In genomic region chr9:92315456-92315855, GRCh38 we compare ENCODE assay signal across 18 cellular contexts. TPM values are rescaled to one million over a fixed set of nuclear protein-coding genes. Genes with fewer than 3 reads are reported as not detected.
A peak's percentile ranks its signal among the peaks of the same experiment; 100 is the strongest.
DNase-seq lines count a peak whose midpoint lies in the region; ATAC-seq and TF ChIP-seq lines count a peak whose summit lies in the region.
"Had no signal": no experiment of that assay in that cellular context is flagged by ENCODE, and none has a peak within 500 bp of the region (broad histone marks: within the 10 kb centered on the region; RNA-seq: fewer than 3 reads in every experiment).

No MANE protein-coding gene starts in this region.

- H3K4me3 Mint-ChIP-seq in MCF 10A (ENCODE audit: unreplicated experiment), result no peak overlapping the region
- H3K4me3 Mint-ChIP-seq in activated T-helper 17 cell treated with anti-CD3 and anti-CD28 coated beads, Interleukin-2, amount 50 U/mL, for 72 hours, result peak overlapping the region; percentile 35
- no peak overlapping the region for H3K4me3 Mint-ChIP-seq in stimulated activated effector memory CD8-positive, alpha-beta T cell treated with anti-CD3 and anti-CD28 coated beads, Interleukin-12 subunit alpha, Interleukin-12 subunit beta, amount 100 ng/mL, for 72 hours
- H3K4me3 Mint-ChIP-seq: CD8-positive, alpha-beta T cell had no signal

- intact Hi-C loops in MCF 10A (cut with micrococcal nuclease) (no loop called here), breast epithelium (cut with DNase I; ENCODE audit: low total_unique reads) (no loop called here)

- H2BK5ac ChIP-seq in mesenchymal stem cell (ENCODE audit: low read depth, low read length, poor library complexity, severe bottlenecking), result no peak overlapping the region

- peaks cover 86% of the 10 kb centered on the region for H3K36me3 Mint-ChIP-seq in MCF 10A (ENCODE audit: insufficient read depth, unreplicated experiment)
- H3K36me3 Mint-ChIP-seq in activated T-helper 17 cell treated with anti-CD3 and anti-CD28 coated beads, Interleukin-2, amount 50 U/mL, for 72 hours (ENCODE audit: low read depth), result peaks cover 92% of the 10 kb centered on the region
- H3K36me3 Mint-ChIP-seq in stimulated activated effector memory CD8-positive, alpha-beta T cell treated with anti-CD3 and anti-CD28 coated beads, Interleukin-12 subunit alpha, Interleukin-12 subunit beta, amount 100 ng/mL, for 72 hours, result peaks cover 97% of the 10 kb centered on the region

- no peak overlapping the region for H3K4me2 ChIP-seq in mesenchymal stem cell (ENCODE audit: low read length, poor library complexity, severe bottlenecking)
- H3K4me2 ChIP-seq: PC-9 had no signal

- H3K27ac ChIP-seq in breast epithelium (no peak overlapping the region), mesenchymal stem cell (ENCODE audit: low read length, poor library complexity, severe bottlenecking) (no peak overlapping the region)
- H3K27ac ChIP-seq: BLaER1, PC-9 had no signal

- no peak overlapping the region for H3K27ac Mint-ChIP-seq in MCF 10A (ENCODE audit: low read depth, unreplicated experiment)
- peak overlapping the region; percentile 40 for H3K27ac Mint-ChIP-seq in activated T-helper 17 cell treated with anti-CD3 and anti-CD28 coated beads, Interleukin-2, amount 50 U/mL, for 72 hours
- peak overlapping the region; percentile 46 for H3K27ac Mint-ChIP-seq in stimulated activated effector memory CD8-positive, alpha-beta T cell treated with anti-CD3 and anti-CD28 coated beads, Interleukin-12 subunit alpha, Interleukin-12 subunit beta, amount 100 ng/mL, for 72 hours

- no peak overlapping the region for H2BK120ac ChIP-seq in mesenchymal stem cell (ENCODE audit: low read depth, low read length)

- no peaks in the 10 kb centered on the region for H3K9me3 Mint-ChIP-seq in MCF 10A (ENCODE audit: unreplicated experiment)
- no peaks in the 10 kb centered on the region for H3K9me3 Mint-ChIP-seq in activated T-helper 17 cell treated with anti-CD3 and anti-CD28 coated beads, Interleukin-2, amount 50 U/mL, for 72 hours
- H3K9me3 Mint-ChIP-seq in stimulated activated effector memory CD8-positive, alpha-beta T cell treated with anti-CD3 and anti-CD28 coated beads, Interleukin-12 subunit alpha, Interleukin-12 subunit beta, amount 100 ng/mL, for 72 hours, result no peaks in the 10 kb centered on the region
- H3K9me3 Mint-ChIP-seq: CD8-positive, alpha-beta T cell had no signal

- no peak overlapping the region for H2BK15ac ChIP-seq in mesenchymal stem cell (ENCODE audit: low read depth, poor library complexity, severe bottlenecking)

- no peaks in the 10 kb centered on the region for H3K27me3 Mint-ChIP-seq in MCF 10A (ENCODE audit: insufficient read depth, unreplicated experiment)
- no peaks in the 10 kb centered on the region for H3K27me3 Mint-ChIP-seq in activated T-helper 17 cell treated with anti-CD3 and anti-CD28 coated beads, Interleukin-2, amount 50 U/mL, for 72 hours

- TF ChIP-seq CTCF in MCF 10A (IDR thresholded peaks at IDR 0.05; ENCODE audit: unreplicated experiment) (no peak), breast epithelium (IDR thresholded peaks at IDR 0.05) (no peak)

- H4K8ac ChIP-seq in mesenchymal stem cell (ENCODE audit: low read length), result no peak overlapping the region

- CTCF ChIA-PET in MCF 10A (lab: Yijun Ruan, JAX), result interaction anchor here (1.3 kb wide), 1 partner anchor 13 kb away, joined by 4 read pairs; no protein-coding TSS in a partner anchor

- peaks cover 13% of the 10 kb centered on the region for H3K4me1 Mint-ChIP-seq in MCF 10A (ENCODE audit: insufficient read depth, unreplicated experiment)
- H3K4me1 Mint-ChIP-seq in activated T-helper 17 cell treated with anti-CD3 and anti-CD28 coated beads, Interleukin-2, amount 50 U/mL, for 72 hours, result peaks cover 17% of the 10 kb centered on the region
- peaks cover 28% of the 10 kb centered on the region for H3K4me1 Mint-ChIP-seq in stimulated activated effector memory CD8-positive, alpha-beta T cell treated with anti-CD3 and anti-CD28 coated beads, Interleukin-12 subunit alpha, Interleukin-12 subunit beta, amount 100 ng/mL, for 72 hours

- POLR2A ChIA-PET in MCF 10A (lab: Yijun Ruan, JAX), result interaction anchor here (5.2 kb wide), 1 partner anchor 10 kb away, joined by 40 read pairs; the partner anchor contains the start of genes CENPP and NOL8

- H3K4me1 ChIP-seq in breast epithelium (no peaks in the 10 kb centered on the region), mesenchymal stem cell (ENCODE audit: control insufficient read depth, insufficient read depth, low read depth, low read length) (no peaks in the 10 kb centered on the region)

- BruUV-seq in MCF 10A (replicated peaks; lab: Mats Ljungman, UMichigan), result TSS peak; percentile 19

- peaks cover 17% of the 10 kb centered on the region for H3K79me1 ChIP-seq in mesenchymal stem cell (replicated peaks; ENCODE audit: low read length, poor library complexity, severe bottlenecking)

- H3K27me3 ChIP-seq in breast epithelium (no peaks in the 10 kb centered on the region), mesenchymal stem cell (ENCODE audit: control insufficient read depth in 1 of 2, insufficient read depth in 1 of 2, low read length in 2 of 2) (no peaks in the 10 kb centered on the region)
- H3K27me3 ChIP-seq: BLaER1 had no signal

- WGBS in mesenchymal stem cell, result 93% methylated on average over 3 of the region's 5 CpGs

- peak; percentile 35 to 55 for ATAC-seq in activated CD4-positive, CD25-positive, alpha-beta regulatory T cell treated with anti-CD3 and anti-CD28 coated beads, Interleukin-2, amount 50 U/mL, for 24 hours
- ATAC-seq in activated T-helper 17 cell treated with anti-CD3 and anti-CD28 coated beads, Interleukin-2, amount 50 U/mL, for 72 hours (replicated peaks), result peak; percentile 35
- ATAC-seq in stimulated activated effector memory CD8-positive, alpha-beta T cell treated with anti-CD3 and anti-CD28 coated beads, Interleukin-12 subunit alpha, Interleukin-12 subunit beta, amount 100 ng/mL, for 72 hours, result no peak
- ATAC-seq: CD8-positive, alpha-beta T cell had no signal

- no peak overlapping the region for H2AFZ ChIP-seq in mesenchymal stem cell (ENCODE audit: low read depth, low read length)
- H2AFZ ChIP-seq: PC-9 had no signal

- H3K14ac ChIP-seq in mesenchymal stem cell (ENCODE audit: low read length in 2 of 2), result no peak overlapping the region

- no peak for DNase-seq in activated CD4-positive, CD25-positive, alpha-beta regulatory T cell treated with anti-CD3 and anti-CD28 coated beads, Interleukin-2, amount 50 U/mL, for 72 hours
- no peak for DNase-seq in MCF 10A (ENCODE audit: unreplicated experiment)
- DNase-seq in breast epithelium (ENCODE audit: low spot score in 2 of 2), result no peak
- no peak for DNase-seq in stimulated activated effector memory CD8-positive, alpha-beta T cell treated with anti-CD3 and anti-CD28 coated beads, Interleukin-12 subunit alpha, Interleukin-12 subunit beta, amount 100 ng/mL, for 72 hours (ENCODE audit: low spot score in 2 of 2)
- no peak for DNase-seq in mesenchymal stem cell
- DNase-seq in dermis blood vessel endothelial cell, result no peak
- DNase-seq: CD8-positive, alpha-beta T cell; DMS79; Kasumi-1; NCI-H1417 treated with DMSO at 0.1 percent for 48 hours; NCI-H1930; NCI-H2171; NCI-H446 treated with DMSO at 0.1 percent for 48 hours; NCI-H748 treated with DMSO at 0.1 percent for 48 hours; PC-9 had no signal

- H3K4me3 ChIP-seq in breast epithelium (no peak overlapping the region), mesenchymal stem cell (ENCODE audit: insufficient read depth in 1 of 2, low read depth in 1 of 2, low read length in 2 of 2) (no peak overlapping the region)
- H3K4me3 ChIP-seq: BLaER1, PC-9 had no signal

- H3K23ac ChIP-seq in mesenchymal stem cell (ENCODE audit: low read length in 2 of 2), result no peak overlapping the region

- no peak for TF ChIP-seq POLR2A in breast epithelium (IDR thresholded peaks at IDR 0.05)

- no peak overlapping the region for H2BK12ac ChIP-seq in mesenchymal stem cell (ENCODE audit: low read length in 2 of 2)

- H3K9me3 ChIP-seq in breast epithelium (no peaks in the 10 kb centered on the region), mesenchymal stem cell (ENCODE audit: control insufficient read depth, low read length) (no peaks in the 10 kb centered on the region)
- H3K9me3 ChIP-seq: BLaER1 had no signal

- no peak overlapping the region for H2AK5ac ChIP-seq in mesenchymal stem cell (ENCODE audit: low read length, severe bottlenecking)

- H3K9ac ChIP-seq in mesenchymal stem cell (ENCODE audit: low read length), result no peak overlapping the region
- H3K9ac ChIP-seq: BLaER1 had no signal

- no peak overlapping the region for H4K91ac ChIP-seq in mesenchymal stem cell (ENCODE audit: low read length)

- H3K18ac ChIP-seq in mesenchymal stem cell (ENCODE audit: low read depth in 1 of 2, low read length in 2 of 2), result no peak overlapping the region

- H3K36me3 ChIP-seq in breast epithelium (no peaks in the 10 kb centered on the region), mesenchymal stem cell (ENCODE audit: control insufficient read depth in 1 of 2, insufficient read depth in 2 of 2, low read depth in 1 of 2, low read length in 2 of 2) (peaks cover 19 to 92% of the 10 kb centered on the region in 2 experiments)

- no peak overlapping the region for H3K4ac ChIP-seq in mesenchymal stem cell (ENCODE audit: low read depth in 1 of 2, low read length in 2 of 2)

RNA-seq across cellular contexts. Expression of gene NOL8, which starts 9.7 kb away (rescaled TPM):
- total RNA-seq in MCF 10A (2022) (38.7 and 41.8 TPM in 2 replicates), breast epithelium (10 to 100 TPM; 31.2 to 66.6 (median 49.8) TPM), dermis blood vessel endothelial cell (28.2 and 29.1 TPM in 2 replicates)
- 10 to 100 TPM; 62.3 to 62.7 TPM for total RNA-seq in activated T-helper 17 cell treated with anti-CD3 and anti-CD28 coated beads, Interleukin-2, amount 50 U/mL, for 72 hours
- 26.3 TPM for polyA plus RNA-seq in mesenchymal stem cell (2013, experiment 1 of 2)
- polyA plus RNA-seq in mesenchymal stem cell (2013, experiment 2 of 2), result 26.8 TPM

RNA-seq across cellular contexts. Expression of gene CENPP, which starts 10.3 kb away (rescaled TPM):
- 1.5 and 4.2 TPM in 2 replicates for total RNA-seq in MCF 10A (2022)
- total RNA-seq in breast epithelium, result 1 to 10 TPM; 3.9 to 6.1 (median 4.5) TPM
- 10 to 100 TPM; 19.3 to 31.5 TPM for total RNA-seq in activated T-helper 17 cell treated with anti-CD3 and anti-CD28 coated beads, Interleukin-2, amount 50 U/mL, for 72 hours
- 4.2 TPM for polyA plus RNA-seq in mesenchymal stem cell (2013, experiment 1 of 2)
- polyA plus RNA-seq in mesenchymal stem cell (2013, experiment 2 of 2), result 3.9 TPM
- 2.9 and 3.3 TPM in 2 replicates for total RNA-seq in dermis blood vessel endothelial cell

RNA-seq across cellular contexts. Expression of gene IARS1, which starts 22.0 kb away (rescaled TPM):
- total RNA-seq in MCF 10A (2022) (390 and 403 TPM in 2 replicates), breast epithelium (100 to 1,000 TPM in 2 of 3 donors, 10 to 100 TPM in 1; 56.5 to 111 (median 111) TPM), dermis blood vessel endothelial cell (124 and 197 TPM in 2 replicates)
- 100 to 1,000 TPM; 130 to 206 TPM for total RNA-seq in activated T-helper 17 cell treated with anti-CD3 and anti-CD28 coated beads, Interleukin-2, amount 50 U/mL, for 72 hours
- polyA plus RNA-seq in mesenchymal stem cell (2013, experiment 1 of 2), result 94.4 TPM
- 96.6 TPM for polyA plus RNA-seq in mesenchymal stem cell (2013, experiment 2 of 2)
